In genomic region chr1:9265037-9265436, GRCh38 we compare ENCODE assay signal across 18 cellular contexts. TPM values are rescaled to one million over a fixed set of nuclear protein-coding genes. Genes with fewer than 3 reads are reported as not detected.
A peak's percentile ranks its signal among the peaks of the same experiment; 100 is the strongest.
DNase-seq lines count a peak whose midpoint lies in the region; ATAC-seq and TF ChIP-seq lines count a peak whose summit lies in the region.
"Had no signal": no experiment of that assay in that cellular context is flagged by ENCODE, and none has a peak within 500 bp of the region (broad histone marks: within the 10 kb centered on the region; RNA-seq: fewer than 3 reads in every experiment).

No MANE protein-coding gene starts in this region.

- H2BK12ac ChIP-seq in neuronal stem cell (ENCODE audit: low read length), result no peak overlapping the region

- H3K4me3 ChIP-seq in HEK293 (ENCODE audit: low read depth, low read length) (no peak overlapping the region), Panc1 (ENCODE audit: low read depth in 2 of 2, low read length in 2 of 2) (no peak overlapping the region), neuronal stem cell (ENCODE audit: low read length in 2 of 2) (no peak overlapping the region), skeletal muscle tissue (ENCODE audit: low read length in 3 of 3) (no peak overlapping the region), thyroid gland (replicated peaks in 1 of 3) (no peak overlapping the region), smooth muscle cell (no peak overlapping the region)
- H3K4me3 ChIP-seq: GM23338 had no signal

- H3F3A ChIP-seq in smooth muscle cell (ENCODE audit: low read depth), result no peaks in the 10 kb centered on the region

- H3K9me3 ChIP-seq in HEK293 (ENCODE audit: control insufficient read depth, insufficient read depth, low read depth, low read length) (no peaks in the 10 kb centered on the region), Panc1 (ENCODE audit: control insufficient read depth, insufficient read depth, low read depth, low read length) (no peaks in the 10 kb centered on the region), neuronal stem cell (replicated peaks in 1 of 2; ENCODE audit: control insufficient read depth in 2 of 2, insufficient read depth in 1 of 2, low read depth in 1 of 2, low read length in 2 of 2) (peaks cover 0 to under 1% of the 10 kb centered on the region in 2 donors), skeletal muscle tissue (ENCODE audit: control insufficient read depth in 3 of 3, low read length in 3 of 3) (no peaks in the 10 kb centered on the region), thyroid gland (no peaks in the 10 kb centered on the region), smooth muscle cell (replicated peaks; ENCODE audit: low read depth) (no peaks in the 10 kb centered on the region)

- intact Hi-C loops in Panc1 (cut with micrococcal nuclease; ENCODE audit: unreplicated experiment), result loop anchor here (5.0 kb wide), 1 partner anchor 307 kb away; no protein-coding TSS in a partner anchor
- intact Hi-C loops in thyroid gland (cut with DNase I), result no loop called here

- H3K79me1 ChIP-seq in neuronal stem cell (ENCODE audit: low read depth, low read length), result peaks cover 2% of the 10 kb centered on the region

- no peak for ATAC-seq in Panc1
- no peak for ATAC-seq in GM21528 (IDR thresholded peaks at IDR 0.05; ENCODE audit: low FRiP score, unreplicated experiment)
- ATAC-seq: GM23338, HCT116 had no signal

- TSS peak; percentile 47 for BruUV-seq in Panc1 (replicated peaks; lab: Mats Ljungman, UMichigan)

- H3K4me1 ChIP-seq in HEK293 (ENCODE audit: control insufficient read depth, insufficient read depth, low read length) (no peaks in the 10 kb centered on the region), Panc1 (ENCODE audit: control insufficient read depth, insufficient read depth, low read length) (peaks cover 28% of the 10 kb centered on the region), neuronal stem cell (ENCODE audit: control insufficient read depth in 2 of 2, insufficient read depth in 1 of 2, low read depth in 1 of 2, low read length in 2 of 2) (peaks cover 9 to 15% of the 10 kb centered on the region in 2 donors), skeletal muscle tissue (ENCODE audit: control insufficient read depth in 3 of 3, insufficient read depth in 3 of 3, low read length in 3 of 3) (peaks cover 35 to 72% (median 53%) of the 10 kb centered on the region in 3 donors), thyroid gland (peaks cover under 1 to 2% of the 10 kb centered on the region in 2 donors), smooth muscle cell (ENCODE audit: low read depth) (no peaks in the 10 kb centered on the region)

- no peak for DNase-seq in Panc1 (ENCODE audit: low read depth, low spot score)
- DNase-seq in neuronal stem cell (ENCODE audit: low spot score), result no peak
- no peak for DNase-seq in thyroid gland
- DNase-seq in smooth muscle cell (lab: John Stamatoyannopoulos, UW; ENCODE audit: unreplicated experiment), result no peak
- DNase-seq: C1 segment of cervical spinal cord; Calu3; CD4-positive, alpha-beta memory T cell; COR-L47; DMS53; DMS79 treated with DMSO at 0.1 percent for 48 hours; GF-D8; H9; HFFc6 had no signal

- no peak overlapping the region for H3K4me2 ChIP-seq in neuronal stem cell (ENCODE audit: insufficient read depth, low read length, poor library complexity, severe bottlenecking)
- no peak overlapping the region for H3K4me2 ChIP-seq in smooth muscle cell
- H3K4me2 ChIP-seq: GM23338 had no signal

- H2BK5ac ChIP-seq in neuronal stem cell (ENCODE audit: low read length), result no peak overlapping the region

- H4K91ac ChIP-seq in neuronal stem cell (ENCODE audit: low read depth, low read length, poor library complexity), result no peak overlapping the region

- H3K27me3 ChIP-seq in Panc1 (ENCODE audit: control insufficient read depth, insufficient read depth, low read length) (no peaks in the 10 kb centered on the region), neuronal stem cell (ENCODE audit: control insufficient read depth in 3 of 3, insufficient read depth in 3 of 3, low read depth in 1 of 3, low read length in 3 of 3) (no peaks in the 10 kb centered on the region), skeletal muscle tissue (ENCODE audit: control insufficient read depth in 3 of 3, insufficient read depth in 3 of 3, low read length in 3 of 3) (no peaks in the 10 kb centered on the region), thyroid gland (no peaks in the 10 kb centered on the region), smooth muscle cell (ENCODE audit: low read depth) (no peaks in the 10 kb centered on the region)

- no peak for TF ChIP-seq POLR2A in thyroid gland (IDR thresholded peaks at IDR 0.05)

- peaks cover 0 to 49% of the 10 kb centered on the region in 2 experiments; a peak in 1 of 3 replicates for H3K36me3 ChIP-seq in HEK293 (ENCODE audit: control insufficient read depth in 2 of 2, insufficient read depth in 1 of 2, low read length in 2 of 2)
- no peaks in the 10 kb centered on the region for H3K36me3 ChIP-seq in Panc1 (ENCODE audit: control insufficient read depth, insufficient read depth, low read length)
- H3K36me3 ChIP-seq in neuronal stem cell (replicated peaks in 1 of 2; ENCODE audit: control insufficient read depth in 2 of 2, insufficient read depth in 2 of 2, low read length in 2 of 2), result peaks cover 6 to 22% of the 10 kb centered on the region in 2 donors
- H3K36me3 ChIP-seq in skeletal muscle tissue (ENCODE audit: control insufficient read depth in 3 of 3, insufficient read depth in 3 of 3, low read length in 3 of 3), result peaks cover 25 to 56% (median 40%) of the 10 kb centered on the region in 3 donors
- peaks cover 28 to 38% of the 10 kb centered on the region in 2 donors for H3K36me3 ChIP-seq in thyroid gland
- no peaks in the 10 kb centered on the region for H3K36me3 ChIP-seq in smooth muscle cell (ENCODE audit: low read depth)

- in situ Hi-C loops in Panc1 (cut with HindIII; ENCODE audit: low pct_unique_long_range_greater_than_20kb, low sequenced_read_pairs), result no loop called here

- H2BK120ac ChIP-seq in neuronal stem cell (ENCODE audit: low read depth, low read length), result no peak overlapping the region

- no peak overlapping the region for H3K4ac ChIP-seq in neuronal stem cell (ENCODE audit: low read length)

- no peak overlapping the region for H3K23ac ChIP-seq in neuronal stem cell (ENCODE audit: low read depth, low read length, poor library complexity)

- no peak overlapping the region for H4K8ac ChIP-seq in neuronal stem cell (ENCODE audit: low read depth, low read length)

- no peak overlapping the region for H3K14ac ChIP-seq in neuronal stem cell (ENCODE audit: low read length)

- peaks cover 15% of the 10 kb centered on the region for H4K20me1 ChIP-seq in smooth muscle cell (ENCODE audit: low read depth)

- TF ChIP-seq CTCF in HEK293 (tag by site-specific recombination; IDR thresholded peaks at IDR 0.05), result no peak
- TF ChIP-seq CTCF in Panc1 (IDR thresholded peaks at IDR 0.05), result no peak
- TF ChIP-seq CTCF in thyroid gland (IDR thresholded peaks at IDR 0.05), result no peak
- TF ChIP-seq CTCF in smooth muscle cell (IDR thresholded peaks at IDR 0.05; ENCODE audit: borderline replicate concordance, insufficient read depth, poor library complexity, severe bottlenecking), result no peak

- H3K79me2 ChIP-seq in smooth muscle cell (ENCODE audit: low read depth), result peaks cover under 1% of the 10 kb centered on the region

- H2BK15ac ChIP-seq in neuronal stem cell (ENCODE audit: low read length), result no peak overlapping the region

- H3K27ac ChIP-seq in HEK293 (ENCODE audit: extremely low read depth, low read depth, low read length), result no peak overlapping the region
- H3K27ac ChIP-seq in Panc1 (ENCODE audit: low read length), result no peak overlapping the region
- no peak overlapping the region for H3K27ac ChIP-seq in neuronal stem cell (replicated peaks; ENCODE audit: low read length)
- H3K27ac ChIP-seq in skeletal muscle tissue (ENCODE audit: low read depth, low read length), result peak overlapping the region; percentile 3
- no peak overlapping the region for H3K27ac ChIP-seq in thyroid gland
- H3K27ac ChIP-seq in smooth muscle cell (ENCODE audit: low read depth), result no peak overlapping the region

- peak overlapping the region; percentile 11 for H3K18ac ChIP-seq in neuronal stem cell (ENCODE audit: low read length)

- no peak overlapping the region for H2AK5ac ChIP-seq in neuronal stem cell (ENCODE audit: low read depth, low read length)

- WGBS in neuronal stem cell (ENCODE audit: extremely low coverage in 2 of 2, insufficient read length in 2 of 2, insufficient replicate concordance in 1 of 2), 2 donors, result no CpG with 5 or more reads among the region's 10 CpGs
- WGBS in thyroid gland, 2 donors, result 91 to 92% methylated on average over 10 of the region's 10 CpGs
- WGBS in smooth muscle cell (ENCODE audit: low lambda C conversion rate), result 96% methylated on average over 10 of the region's 10 CpGs

- POLR2A ChIA-PET in HEK293 (lab: Yijun Ruan, JAX) (no interaction called here), Panc1 (lab: Charles Lee) (interaction anchor here (0.6 kb wide), 1 partner anchor 483 kb away, joined by 3 read pairs; no protein-coding TSS in a partner anchor)

- H2AFZ ChIP-seq in neuronal stem cell (ENCODE audit: low read length) (no peak overlapping the region), smooth muscle cell (ENCODE audit: low read depth) (no peak overlapping the region)
- H2AFZ ChIP-seq: GM23338 had no signal

- CTCF ChIA-PET in HEK293 (lab: Yijun Ruan, JAX), result interaction anchor here (0.8 to 5.8 kb wide), 5 partner anchors 13 to 228 kb away, joined by 3 to 97 read pairs (median 3); no protein-coding TSS in a partner anchor
- CTCF ChIA-PET in Panc1 (lab: Charles Lee), result interaction anchor here (0.5 kb wide), 1 partner anchor 63 kb away, joined by 5 read pairs; no protein-coding TSS in a partner anchor

- H3K9ac ChIP-seq in neuronal stem cell (ENCODE audit: low read depth, low read length, poor library complexity) (no peak overlapping the region), skeletal muscle tissue (ENCODE audit: low read depth in 1 of 3, low read length in 3 of 3) (peak overlapping the region in 1 of 3 donors; percentile 16), smooth muscle cell (ENCODE audit: low read depth) (no peak overlapping the region)

TF ChIP-seq in HEK293, 187 proteins besides CTCF, POLR2A, EP300 and RAD21 (continues in another document):
- TF ChIP-seq ZNF10 (tag by site-specific recombination; IDR thresholded peaks at IDR 0.05), result peak; percentile 80
- no peak for TF ChIP-seq ZNF670 (tag by site-specific recombination; IDR thresholded peaks at IDR 0.05; ENCODE audit: low read depth)
- no peak for TF ChIP-seq GLI4 (tag by site-specific recombination; IDR thresholded peaks at IDR 0.05)

RNA-seq across cellular contexts. Expression of gene SPSB1, which starts 27.7 kb away (rescaled TPM):
- total RNA-seq in Panc1 (2021; ENCODE audit: unreplicated experiment) (73.7 TPM), skeletal muscle tissue (6.3 TPM), thyroid gland (10 to 100 TPM; 30.5 to 65.0 (median 36.2) TPM), smooth muscle cell (27.6 and 38.0 TPM in 2 replicates)
- polyA plus RNA-seq in Panc1 (2012; ENCODE audit: insufficient read length), result 59.2 TPM
- polyA plus RNA-seq in neuronal stem cell (2013, experiment 1 of 2), result 5.2 TPM
- 5.1 TPM for polyA plus RNA-seq in neuronal stem cell (2013, experiment 2 of 2)
- polyA plus RNA-seq in smooth muscle cell, result 37.0 and 44.5 TPM in 2 replicates

RNA-seq across cellular contexts. Expression of gene H6PD, which starts 30.5 kb away (rescaled TPM):
- total RNA-seq in Panc1 (2021; ENCODE audit: unreplicated experiment), result 23.5 TPM
- 17.7 TPM for polyA plus RNA-seq in Panc1 (2012; ENCODE audit: insufficient read length)
- 14.1 TPM for polyA plus RNA-seq in neuronal stem cell (2013, experiment 1 of 2)
- polyA plus RNA-seq in neuronal stem cell (2013, experiment 2 of 2), result 15.0 TPM
- total RNA-seq in skeletal muscle tissue, result 24.5 TPM
- total RNA-seq in thyroid gland, result 10 to 100 TPM; 36.3 to 64.2 (median 43.6) TPM
- 15.1 and 17.3 TPM in 2 replicates for total RNA-seq in smooth muscle cell
- 13.6 and 15.3 TPM in 2 replicates for polyA plus RNA-seq in smooth muscle cell
